In genomic region chr1:15849775-15850449, GRCh38 we compare ENCODE assay signal across 8 cellular contexts. TPM values are rescaled to one million over a fixed set of nuclear protein-coding genes. Genes with fewer than 3 reads are reported as not detected.
DNase-seq lines count a peak whose midpoint lies in the region; ATAC-seq and TF ChIP-seq lines count a peak whose summit lies in the region.

No MANE protein-coding gene starts in this region.

- H3K4me3 Mint-ChIP-seq in Caco-2 (ENCODE audit: unreplicated experiment): peak overlapping the region; percentile 95
- peak overlapping the region; percentile 95 for H3K4me3 Mint-ChIP-seq in activated naive CD8-positive, alpha-beta T cell
- H3K4me3 Mint-ChIP-seq in progenitor cell of endocrine pancreas (ENCODE audit: low read depth): peak overlapping the region; percentile 98

- no peaks in the 10 kb centered on the region for H3K36me3 ChIP-seq in Caco-2 (ENCODE audit: control insufficient read depth, insufficient read depth, low read length)

- H3K4me1 ChIP-seq in Caco-2 (peaks cover 14% of the 10 kb centered on the region), right cardiac atrium (ENCODE audit: control insufficient read depth, insufficient read depth, low read length) (peaks cover 4% of the 10 kb centered on the region)

- no TSS peak for BruUV-seq in Caco-2 (replicated peaks; lab: Mats Ljungman, UMichigan)

- POLR2A ChIA-PET in Caco-2 (lab: Charles Lee): interaction anchor here (0.8 to 1.2 kb wide), 7 partner anchors 14 to 50 kb away, joined by 3 to 13 read pairs (median 6); no protein-coding TSS in a partner anchor

- DNase-seq in Caco-2: peak; percentile 75 to 79
- peak; percentile 90 for DNase-seq in KBM-7
- peak; percentile 79 for DNase-seq in OCI-M2 (lab: John Stamatoyannopoulos, UW; ENCODE audit: unreplicated experiment)
- peak in 2 of 3 donors; percentile 27 to 64 for DNase-seq in right cardiac atrium
- peak; percentile 38 for DNase-seq in progenitor cell of endocrine pancreas (ENCODE audit: low spot score, unreplicated experiment)

- H3K27ac ChIP-seq in right cardiac atrium (ENCODE audit: low read length): peak overlapping the region; percentile 100

- H3K4me1 Mint-ChIP-seq in Caco-2 (ENCODE audit: low read depth, unreplicated experiment): no peaks in the 10 kb centered on the region
- peaks cover 49% of the 10 kb centered on the region for H3K4me1 Mint-ChIP-seq in activated naive CD8-positive, alpha-beta T cell (ENCODE audit: low read depth)
- peaks cover 18% of the 10 kb centered on the region for H3K4me1 Mint-ChIP-seq in progenitor cell of endocrine pancreas (ENCODE audit: low read depth)

- WGBS in right cardiac atrium: 2% methylated on average over 16 of the region's 16 CpGs

- CTCF ChIA-PET in Caco-2 (lab: Charles Lee): interaction anchor here (1.0 to 1.6 kb wide), 2 partner anchors 34 to 58 kb away, joined by 3 to 4 read pairs; no protein-coding TSS in a partner anchor

- no peaks in the 10 kb centered on the region for H3K27me3 ChIP-seq in Caco-2 (replicated peaks; ENCODE audit: control insufficient read depth, insufficient read depth, low read length)
- H3K27me3 ChIP-seq in right cardiac atrium (ENCODE audit: control insufficient read depth, insufficient read depth): no peaks in the 10 kb centered on the region

- ATAC-seq in right cardiac atrium (peak in 1 of 2 donors; percentile 1), GM19397 (IDR thresholded peaks at IDR 0.05; ENCODE audit: unreplicated experiment) (no peak), GM18870 (IDR thresholded peaks at IDR 0.05; ENCODE audit: unreplicated experiment) (no peak)

- TF ChIP-seq CTCF in Caco-2 (IDR thresholded peaks at IDR 0.05; ENCODE audit: insufficient read depth in 1 of 2, low read depth in 1 of 2, low read length in 1 of 2, severe bottlenecking in 1 of 2, unreplicated experiment in 1 of 2): no peak
- no peak for TF ChIP-seq CTCF in progenitor cell of endocrine pancreas (IDR thresholded peaks at IDR 0.05; ENCODE audit: unreplicated experiment)

- H3K9me3 Mint-ChIP-seq in Caco-2 (ENCODE audit: unreplicated experiment) (no peaks in the 10 kb centered on the region), progenitor cell of endocrine pancreas (ENCODE audit: low read depth) (no peaks in the 10 kb centered on the region)
- no peaks in the 10 kb centered on the region for H3K9me3 Mint-ChIP-seq in activated naive CD8-positive, alpha-beta T cell (ENCODE audit: low read depth)

- in situ Hi-C loops in KBM-7 (cut with MboI; ENCODE audit: low pct_unique_long_range_greater_than_20kb, low sequenced_read_pairs): no loop called here

- H3K4me3 ChIP-seq in Caco-2 (ENCODE audit: low read depth, low read length) (peak overlapping the region; percentile 65), right cardiac atrium (ENCODE audit: low read length) (peak overlapping the region; percentile 100)

- H3K36me3 Mint-ChIP-seq in Caco-2 (ENCODE audit: insufficient read depth, unreplicated experiment): peaks cover 27% of the 10 kb centered on the region
- H3K36me3 Mint-ChIP-seq in activated naive CD8-positive, alpha-beta T cell: no peaks in the 10 kb centered on the region
- H3K36me3 Mint-ChIP-seq in progenitor cell of endocrine pancreas (ENCODE audit: insufficient read depth): no peaks in the 10 kb centered on the region

- H3K27me3 Mint-ChIP-seq in Caco-2 (ENCODE audit: insufficient read depth, unreplicated experiment): no peaks in the 10 kb centered on the region
- H3K27me3 Mint-ChIP-seq in activated naive CD8-positive, alpha-beta T cell: no peaks in the 10 kb centered on the region
- no peaks in the 10 kb centered on the region for H3K27me3 Mint-ChIP-seq in progenitor cell of endocrine pancreas

- intact Hi-C loops in Caco-2 (cut with micrococcal nuclease; ENCODE audit: unreplicated experiment) (loop anchor here (1.0 to 5.0 kb wide), 3 partner anchors 49 to 323 kb away; partner anchors contain the start of gene DNAJC16), right cardiac atrium (cut with DNase I) (loop anchor here in 1 of 4 donors (5.0 kb wide), 1 partner anchor 37 kb away; no protein-coding TSS in a partner anchor)

- H3K27ac Mint-ChIP-seq in Caco-2 (ENCODE audit: unreplicated experiment) (peak overlapping the region; percentile 95), progenitor cell of endocrine pancreas (peak overlapping the region; percentile 99)
- H3K27ac Mint-ChIP-seq in activated naive CD8-positive, alpha-beta T cell: peak overlapping the region; percentile 93

- no peaks in the 10 kb centered on the region for H3K9me3 ChIP-seq in Caco-2
- H3K9me3 ChIP-seq in right cardiac atrium (ENCODE audit: control insufficient read depth, low read length): no peaks in the 10 kb centered on the region

RNA-seq across cellular contexts. Expression of gene SPEN, which starts 2.4 kb away (rescaled TPM):
- total RNA-seq in Caco-2 (2022) (46.4 and 47.3 TPM in 2 replicates), right cardiac atrium (10 to 100 TPM; 25.9 to 34.2 (median 31.9) TPM), progenitor cell of endocrine pancreas (55.8 and 58.0 TPM in 2 replicates)
- 15.2 TPM for polyA plus RNA-seq in right cardiac atrium

RNA-seq across cellular contexts. Expression of gene UQCRHL, which starts 42.5 kb away (rescaled TPM):
- 1.8 and 1.9 TPM in 2 replicates for total RNA-seq in Caco-2 (2022)
- total RNA-seq in right cardiac atrium: 1 to 10 TPM; 3.3 to 4.0 (median 3.5) TPM
- polyA plus RNA-seq in right cardiac atrium: 11.7 TPM
- 2.4 and 3.5 TPM in 2 replicates for total RNA-seq in progenitor cell of endocrine pancreas

Comparison
In these comparisons a context has a peak if more than half of its experiments do, and no peak if none do; other contexts are left out.
1. DNase-seq: peak in every context shown above with its lines; median percentile 90 in KBM-7; 79 in OCI-M2; 77 in Caco-2; 46 in right cardiac atrium; 38 in progenitor cell of endocrine pancreas.